8 cellular contexts compared by ENCODE assay signal in genomic region chr4:110196871-110197420, GRCh38. TPM values are rescaled to one million over a fixed set of nuclear protein-coding genes. Genes with fewer than 3 reads are reported as not detected.
DNase-seq lines count a peak whose midpoint lies in the region; ATAC-seq and TF ChIP-seq lines count a peak whose summit lies in the region.

No MANE protein-coding gene starts in this region.

- H3K4me1 Mint-ChIP-seq in activated naive CD8-positive, alpha-beta T cell treated with anti-CD3 and anti-CD28 coated beads for 36 hours, result peaks cover 29% of the 10 kb centered on the region

- DNase-seq in BE2C (no peak), GM19238 (ENCODE audit: insufficient read length, low spot score) (peak; percentile 40), RWPE2 (ENCODE audit: low spot score) (peak; percentile 69), cardiac muscle cell (ENCODE audit: low read depth in 1 of 2, low spot score in 1 of 2) (peak; percentile 61 to 83), uterus (peak in 1 of 2 donors; percentile 40)
- peak; percentile 71 for DNase-seq in activated naive CD8-positive, alpha-beta T cell treated with anti-CD3 and anti-CD28 coated beads for 36 hours

- H3K9ac ChIP-seq in parathyroid adenoma, result peak overlapping the region; percentile 19

- H3K4me1 ChIP-seq in BE2C (peaks cover 15% of the 10 kb centered on the region), RWPE2 (ENCODE audit: insufficient read depth, poor library complexity, severe bottlenecking) (peaks cover 31% of the 10 kb centered on the region), cardiac muscle cell (ENCODE audit: low read depth) (peaks cover 34% of the 10 kb centered on the region), parathyroid adenoma (no peaks in the 10 kb centered on the region), uterus (no peaks in the 10 kb centered on the region)

- no peak for TF ChIP-seq POLR2A in uterus (IDR thresholded peaks at IDR 0.05)

- H3K36me3 ChIP-seq in BE2C (0 out of 2 replicates have a peak, but pooled peaks cover 9% of the 10 kb centered on the region), RWPE2 (ENCODE audit: low read depth) (peaks cover 25% of the 10 kb centered on the region), cardiac muscle cell (no peaks in the 10 kb centered on the region), parathyroid adenoma (ENCODE audit: control insufficient read depth, insufficient read depth, low read length) (no peaks in the 10 kb centered on the region), uterus (no peaks in the 10 kb centered on the region)

- H3K27ac ChIP-seq in RWPE2 (ENCODE audit: poor library complexity, severe bottlenecking) (peak overlapping the region; percentile 89), cardiac muscle cell (peak overlapping the region; percentile 87), parathyroid adenoma (peak overlapping the region; percentile 56), uterus (peak overlapping the region; percentile 74 to 91)

- H3K4me3 Mint-ChIP-seq in activated naive CD8-positive, alpha-beta T cell treated with anti-CD3 and anti-CD28 coated beads for 36 hours, result peak overlapping the region; percentile 91

- ATAC-seq in HG03354 (IDR thresholded peaks at IDR 0.05; ENCODE audit: poor library complexity, severe bottlenecking, unreplicated experiment) (peak; percentile 39), RWPE2 (ENCODE audit: low read depth) (peak; percentile 9)

- H3K27me3 ChIP-seq in BE2C, result no peaks in the 10 kb centered on the region
- H3K27me3 ChIP-seq in RWPE2 (ENCODE audit: insufficient read depth, poor library complexity, severe bottlenecking), result no peaks in the 10 kb centered on the region
- H3K27me3 ChIP-seq in cardiac muscle cell, result no peaks in the 10 kb centered on the region
- H3K27me3 ChIP-seq in parathyroid adenoma (ENCODE audit: control insufficient read depth, insufficient read depth, low read length), result no peaks in the 10 kb centered on the region
- H3K27me3 ChIP-seq in uterus, result no peaks in the 10 kb centered on the region

- intact Hi-C loops in uterus (cut with DNase I; ENCODE audit: low total_unique reads), result no loop called here

- H3K27me3 Mint-ChIP-seq in activated naive CD8-positive, alpha-beta T cell treated with anti-CD3 and anti-CD28 coated beads for 36 hours, result peaks cover 3% of the 10 kb centered on the region

- H3K9me3 ChIP-seq in BE2C, result no peaks in the 10 kb centered on the region
- no peaks in the 10 kb centered on the region for H3K9me3 ChIP-seq in RWPE2 (ENCODE audit: severe bottlenecking)
- no peaks in the 10 kb centered on the region for H3K9me3 ChIP-seq in cardiac muscle cell (ENCODE audit: low read depth)
- H3K9me3 ChIP-seq in parathyroid adenoma (ENCODE audit: control insufficient read depth, low read length), result no peaks in the 10 kb centered on the region
- H3K9me3 ChIP-seq in uterus, result no peaks in the 10 kb centered on the region

- peak overlapping the region; percentile 98 for H3K4me2 ChIP-seq in parathyroid adenoma (ENCODE audit: low read length)

- peaks cover 8% of the 10 kb centered on the region for H3K36me3 Mint-ChIP-seq in activated naive CD8-positive, alpha-beta T cell treated with anti-CD3 and anti-CD28 coated beads for 36 hours

- no peaks in the 10 kb centered on the region for H3K9me3 Mint-ChIP-seq in activated naive CD8-positive, alpha-beta T cell treated with anti-CD3 and anti-CD28 coated beads for 36 hours

- H3K79me2 ChIP-seq in parathyroid adenoma, result no peaks in the 10 kb centered on the region

- peak overlapping the region; percentile 96 for H3K27ac Mint-ChIP-seq in activated naive CD8-positive, alpha-beta T cell treated with anti-CD3 and anti-CD28 coated beads for 36 hours

- H2AFZ ChIP-seq in parathyroid adenoma, result peak overlapping the region; percentile 86

- H3K4me3 ChIP-seq in BE2C (ENCODE audit: low read depth, low read length), result peak overlapping the region; percentile 98
- peak overlapping the region; percentile 73 for H3K4me3 ChIP-seq in RWPE2 (ENCODE audit: severe bottlenecking)
- peak overlapping the region; percentile 66 for H3K4me3 ChIP-seq in cardiac muscle cell
- peak overlapping the region; percentile 74 for H3K4me3 ChIP-seq in parathyroid adenoma (ENCODE audit: low read depth, low read length)
- H3K4me3 ChIP-seq in uterus, result peak overlapping the region; percentile 49 to 66

- TF ChIP-seq CTCF in BE2C (IDR thresholded peaks at IDR 0.05; ENCODE audit: low read depth, low read length) (no peak), RWPE2 (IDR thresholded peaks at IDR 0.05; ENCODE audit: poor library complexity, severe bottlenecking) (no peak), cardiac muscle cell (IDR thresholded peaks at IDR 0.05; ENCODE audit: low read depth, low read length) (no peak), parathyroid adenoma (IDR thresholded peaks at IDR 0.05) (no peak), uterus (IDR thresholded peaks at IDR 0.05) (no peak)

RNA-seq across cellular contexts. Expression of gene ELOVL6, which starts 1.5 kb away (rescaled TPM):
- 21.2 TPM for polyA plus RNA-seq in BE2C (2012; ENCODE audit: insufficient read depth, insufficient read length, low read depth)
- total RNA-seq in activated naive CD8-positive, alpha-beta T cell treated with anti-CD3 and anti-CD28 coated beads for 36 hours, result 10 to 100 TPM in 1 of 2 experiments, 1 to 10 TPM in 1; 8.4 to 13.3 TPM
- 32.3 and 32.4 TPM in 2 replicates for total RNA-seq in cardiac muscle cell
- polyA plus RNA-seq in cardiac muscle cell, result 47.0 and 50.1 TPM in 2 replicates
- 10 to 100 TPM in 1 of 4 donors, 1 to 10 TPM in 2, not detected in 1; 5.5 to 12.9 (median 9.7) TPM for total RNA-seq in uterus
